In genomic region chr7:25854608-25855497, GRCh38 we compare ENCODE assay signal across 9 cellular contexts.
DNase-seq lines count a peak whose midpoint lies in the region; ATAC-seq and FAIRE-seq lines count a peak whose summit lies in the region.
"Had no signal": no experiment of that assay in that cellular context is flagged by ENCODE, and none has a peak within 500 bp of the region (broad histone marks: within the 10 kb centered on the region; RNA-seq: fewer than 3 reads in every experiment).

No MANE protein-coding gene starts in this region.

- no peaks in the 10 kb centered on the region for H3K36me3 ChIP-seq in skeletal muscle satellite cell (ENCODE audit: insufficient read depth, low read length)

- DNase-seq in HK-2 (ENCODE audit: unreplicated experiment), result peak; percentile 82
- peak; percentile 93 for DNase-seq in NCI-H510A (lab: John Stamatoyannopoulos, UW)
- DNase-seq in activated naive CD8-positive, alpha-beta T cell treated with anti-CD3 and anti-CD28 coated beads, Interleukin-2, amount 10 ng/mL, durations not matched to agents 7 days and 5 days, result peak; percentile 38
- peak; percentile 99 for DNase-seq in iPS DF 4.7 (ENCODE audit: extremely low read depth, low spot score)

- POLR2A ChIA-PET in activated naive CD8-positive, alpha-beta T cell treated with anti-CD3 and anti-CD28 coated beads, Interleukin-2, amount 10 ng/mL, durations not matched to agents 7 days and 5 days (lab: Charles Lee), result no interaction called here

- H3K4me1 Mint-ChIP-seq in activated naive CD8-positive, alpha-beta T cell treated with anti-CD3 and anti-CD28 coated beads, Interleukin-2, amount 10 ng/mL, durations not matched to agents 7 days and 5 days, result peaks cover 25% of the 10 kb centered on the region

- peak overlapping the region; percentile 75 for H3K4me3 ChIP-seq in skeletal muscle satellite cell (ENCODE audit: low read length)

- peak; percentile 43 for ATAC-seq in activated naive CD8-positive, alpha-beta T cell treated with anti-CD3 and anti-CD28 coated beads, Interleukin-2, amount 10 ng/mL, durations not matched to agents 7 days and 5 days (ENCODE audit: low read depth)
- no peak for ATAC-seq in HG02588 (IDR thresholded peaks at IDR 0.05; ENCODE audit: unreplicated experiment)
- ATAC-seq in GM21528 (IDR thresholded peaks at IDR 0.05; ENCODE audit: low FRiP score, unreplicated experiment), result no peak

- peaks cover 53% of the 10 kb centered on the region for H3K27me3 Mint-ChIP-seq in activated naive CD8-positive, alpha-beta T cell treated with anti-CD3 and anti-CD28 coated beads, Interleukin-2, amount 10 ng/mL, durations not matched to agents 7 days and 5 days

- no peak overlapping the region for H3K27ac Mint-ChIP-seq in activated naive CD8-positive, alpha-beta T cell treated with anti-CD3 and anti-CD28 coated beads, Interleukin-2, amount 10 ng/mL, durations not matched to agents 7 days and 5 days
- H3K27ac Mint-ChIP-seq: dendritic cell treated with granulocyte-macrophage colony-stimulating factor and Interleukin-4, amounts not matched to agents 40 ng/mL and 50 ng/mL, for 4 days had no signal

- H3K36me3 Mint-ChIP-seq in activated naive CD8-positive, alpha-beta T cell treated with anti-CD3 and anti-CD28 coated beads, Interleukin-2, amount 10 ng/mL, durations not matched to agents 7 days and 5 days, result peaks cover 4% of the 10 kb centered on the region

- H3K4me1 ChIP-seq in skeletal muscle satellite cell (ENCODE audit: control insufficient read depth, insufficient read depth, low read length), result peaks cover 27% of the 10 kb centered on the region

- no peaks in the 10 kb centered on the region for H3K9me3 ChIP-seq in skeletal muscle satellite cell (replicated peaks; ENCODE audit: low read length)

- peak overlapping the region; percentile 52 for H3K4me3 Mint-ChIP-seq in activated naive CD8-positive, alpha-beta T cell treated with anti-CD3 and anti-CD28 coated beads, Interleukin-2, amount 10 ng/mL, durations not matched to agents 7 days and 5 days
- H3K4me3 Mint-ChIP-seq: dendritic cell treated with granulocyte-macrophage colony-stimulating factor and Interleukin-4, amounts not matched to agents 40 ng/mL and 50 ng/mL, for 4 days had no signal

- H3K4me2 ChIP-seq in skeletal muscle satellite cell (ENCODE audit: low read length), result peak overlapping the region; percentile 92

- H3K27me3 ChIP-seq in skeletal muscle satellite cell (ENCODE audit: control insufficient read depth, insufficient read depth, low read length), result no peaks in the 10 kb centered on the region

- peak overlapping the region; percentile 88 for H3K9ac ChIP-seq in skeletal muscle satellite cell (ENCODE audit: low read depth, low read length)

- peaks cover under 1% of the 10 kb centered on the region for H3K9me3 Mint-ChIP-seq in activated naive CD8-positive, alpha-beta T cell treated with anti-CD3 and anti-CD28 coated beads, Interleukin-2, amount 10 ng/mL, durations not matched to agents 7 days and 5 days
- H3K9me3 Mint-ChIP-seq: dendritic cell treated with granulocyte-macrophage colony-stimulating factor and Interleukin-4, amounts not matched to agents 40 ng/mL and 50 ng/mL, for 4 days had no signal

- FAIRE-seq in G401.6 (lab: Jason Lieb, UNC), result peak; percentile 100

Comparison
In these comparisons a context has a peak if more than half of its experiments do, and no peak if none do; other contexts are left out.
1. DNase-seq: peak in every context shown above with its lines; median percentile 99 in iPS DF 4.7; 93 in NCI-H510A; 82 in HK-2; 38 in activated naive CD8-positive, alpha-beta T cell treated with anti-CD3 and anti-CD28 coated beads, Interleukin-2, amount 10 ng/mL, durations not matched to agents 7 days and 5 days.